29 cellular contexts compared by ENCODE assay signal in the genomic region with DNA sequence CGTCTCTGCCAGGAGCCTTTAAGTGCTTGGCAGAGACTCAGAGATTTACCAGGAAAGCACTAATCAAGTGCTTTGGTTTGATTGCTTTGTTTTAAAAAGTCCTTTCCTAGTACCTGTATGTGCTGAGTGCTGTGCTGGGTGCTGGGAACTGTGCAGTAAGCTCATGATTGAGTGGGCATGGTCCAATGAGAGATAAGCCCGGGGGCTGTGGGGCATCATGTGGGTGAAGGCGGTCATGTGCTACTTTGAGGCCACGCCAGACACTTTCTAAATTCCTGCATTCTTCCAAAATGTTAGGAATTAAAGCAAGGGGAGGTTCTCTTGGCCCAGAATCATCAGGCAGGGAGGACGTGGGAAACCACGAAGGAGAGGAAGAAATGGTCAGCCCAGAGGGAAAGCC.
A peak's percentile ranks its signal among the peaks of the same experiment; 100 is the strongest.
DNase-seq lines count a peak whose midpoint lies in the region; ATAC-seq, FAIRE-seq and TF ChIP-seq lines count a peak whose summit lies in the region.
"Had no signal": no experiment of that assay in that cellular context is flagged by ENCODE, and none has a peak within 500 bp of the region (broad histone marks: within the 10 kb centered on the region; RNA-seq: fewer than 3 reads in every experiment).

No MANE protein-coding gene starts in this region.

- H3K27me3 ChIP-seq in SK-N-SH (ENCODE audit: insufficient read depth) (no peaks in the 10 kb centered on the region), keratinocyte (ENCODE audit: control insufficient read depth, extremely low read depth, insufficient read depth, low read length) (no peaks in the 10 kb centered on the region), thyroid gland (no peaks in the 10 kb centered on the region), mammary epithelial cell (ENCODE audit: insufficient read depth, low read length) (no peaks in the 10 kb centered on the region)
- H3K27me3 ChIP-seq: breast epithelium, gastrocnemius medialis had no signal

- no peaks in the 10 kb centered on the region for H3K9me3 ChIP-seq in SK-N-SH
- no peaks in the 10 kb centered on the region for H3K9me3 ChIP-seq in keratinocyte (ENCODE audit: control insufficient read depth, low read depth, low read length)
- H3K9me3 ChIP-seq in thyroid gland: no peaks in the 10 kb centered on the region
- H3K9me3 ChIP-seq in mammary epithelial cell (replicated peaks; ENCODE audit: insufficient read depth, low read length): no peaks in the 10 kb centered on the region
- H3K9me3 ChIP-seq: breast epithelium had no signal

- peak; percentile 51 for FAIRE-seq in keratinocyte (lab: Jason Lieb, UNC)
- FAIRE-seq: colon, TTC549 had no signal

- TF ChIP-seq CTCF in SK-N-SH (IDR thresholded peaks at IDR 0.05) (no peak), keratinocyte (optimal IDR thresholded peaks at IDR 0.05 in 1 of 3, IDR thresholded peaks at IDR 0.05 in 1 of 3, conservative IDR thresholded peaks at IDR 0.05 in 1 of 3; ENCODE audit: extremely low read depth in 1 of 3, insufficient read depth in 2 of 3, low read length in 3 of 3) (no peak), thyroid gland (IDR thresholded peaks at IDR 0.05) (no peak), mammary epithelial cell (conservative IDR thresholded peaks at IDR 0.05 in 1 of 2, IDR thresholded peaks at IDR 0.05 in 1 of 2; ENCODE audit: extremely low read depth in 1 of 2, insufficient read depth in 1 of 2, low read depth in 1 of 2, low read length in 2 of 2) (no peak)

- dilution Hi-C loops in keratinocyte (cut with MboI; ENCODE audit: extremely low pct_ligation_motif_present, low sequenced_read_pairs): no loop called here
- dilution Hi-C loops in mammary epithelial cell (cut with HindIII; ENCODE audit: low sequenced_read_pairs): no loop called here

- H3K9me2 ChIP-seq in SK-N-SH: no peaks in the 10 kb centered on the region

- POLR2A ChIA-PET in SK-N-SH (lab: Yijun Ruan, JAX): no interaction called here

- H3K36me3 ChIP-seq in SK-N-SH (replicated peaks in 1 of 2; ENCODE audit: control insufficient read depth in 1 of 2, insufficient read depth in 2 of 2, low read length in 1 of 2) (no peaks in the 10 kb centered on the region), keratinocyte (ENCODE audit: control insufficient read depth in 2 of 2, extremely low read depth in 1 of 2, insufficient read depth in 2 of 2, low read length in 2 of 2) (no peaks in the 10 kb centered on the region), thyroid gland (no peaks in the 10 kb centered on the region), mammary epithelial cell (ENCODE audit: insufficient read depth, low read length) (no peaks in the 10 kb centered on the region)
- H3K36me3 ChIP-seq: breast epithelium, gastrocnemius medialis had no signal

- H3K79me2 ChIP-seq in SK-N-SH (ENCODE audit: insufficient read depth) (no peaks in the 10 kb centered on the region), keratinocyte (ENCODE audit: control insufficient read depth, insufficient read depth, low read length) (no peaks in the 10 kb centered on the region), mammary epithelial cell (ENCODE audit: insufficient read depth, low read length) (no peaks in the 10 kb centered on the region)

- H3K9me1 ChIP-seq in keratinocyte (ENCODE audit: control insufficient read depth, extremely low read depth, insufficient read depth, low read length): no peaks in the 10 kb centered on the region

- 59% methylated on average over 6 of the region's 6 CpGs for WGBS in SK-N-SH (ENCODE audit: low lambda C conversion rate)
- WGBS in thyroid gland, 2 donors: 23 to 24% methylated on average over 6 of the region's 6 CpGs
- 15% methylated on average over 6 of the region's 6 CpGs for WGBS in mammary epithelial cell (ENCODE audit: low coverage, missing lambda C conversion rate)

- no peak overlapping the region for H3K27ac ChIP-seq in SK-N-SH (ENCODE audit: low read depth in 2 of 2, low read length in 1 of 2)
- H3K27ac ChIP-seq in keratinocyte (ENCODE audit: control insufficient read depth, insufficient read depth, low read length): no peak overlapping the region
- H3K27ac ChIP-seq in thyroid gland: peak overlapping the region; percentile 53 to 86 (median 85)
- H3K27ac ChIP-seq in mammary epithelial cell (ENCODE audit: insufficient read depth, low read depth, low read length): no peak overlapping the region
- H3K27ac ChIP-seq: breast epithelium, gastrocnemius medialis had no signal

- H3K4me1 ChIP-seq in SK-N-SH (ENCODE audit: control insufficient read depth in 1 of 2, insufficient read depth in 2 of 2, low read depth in 1 of 2, low read length in 1 of 2): peaks cover 0 to 19% of the 10 kb centered on the region in 2 experiments; a peak in 2 of 4 replicates
- H3K4me1 ChIP-seq in keratinocyte (ENCODE audit: control insufficient read depth, extremely low read depth, insufficient read depth, low read length): peaks cover 5% of the 10 kb centered on the region
- H3K4me1 ChIP-seq in thyroid gland: peaks cover 37 to 46% of the 10 kb centered on the region in 2 donors
- H3K4me1 ChIP-seq in mammary epithelial cell (ENCODE audit: insufficient read depth, low read length): no peaks in the 10 kb centered on the region
- H3K4me1 ChIP-seq: breast epithelium, gastrocnemius medialis had no signal

- H3K9ac ChIP-seq in SK-N-SH (no peak overlapping the region), keratinocyte (ENCODE audit: control insufficient read depth, extremely low read depth, insufficient read depth, low read length) (no peak overlapping the region), mammary epithelial cell (ENCODE audit: insufficient read depth, low read length) (no peak overlapping the region)

- DNase-seq in NCI-H2196 (lab: John Stamatoyannopoulos, UW; ENCODE audit: unreplicated experiment) (peak; percentile 37), NCI-H2196 treated with DMSO at 0.1 percent for 48 hours (lab: John Stamatoyannopoulos, UW; ENCODE audit: unreplicated experiment) (no peak), SK-N-SH (no peak), keratinocyte (ENCODE audit: low read depth, low spot score) (no peak), thyroid gland (peak; percentile 94 to 95), mucosa of gallbladder (ENCODE audit: low spot score) (no peak), mammary epithelial cell (no peak)
- DNase-seq: 8988T; activated naive CD4-positive, alpha-beta T cell; activated T-cell treated with anti-CD3 and anti-CD28 coated beads, Interleukin-2, amount 50 U/mL, for 1 hour; CD8-positive, alpha-beta T cell; effector memory CD4-positive, alpha-beta T cell; gastrocnemius medialis; hypothalamus; Karpas-422; MV-4-11; NCI-H187 treated with DMSO at 0.1 percent for 48 hours; nucleus accumbens; SIG-M5; stimulated activated CD4-positive, alpha-beta T cell treated with anti-CD3 and anti-CD28 coated beads, Interleukin-2, amount 100 ng/mL, for 24 hours; substantia nigra; T-helper 1 cell had no signal

- no TSS peak for BruUV-seq in mammary epithelial cell (replicated peaks; lab: Mats Ljungman, UMichigan)

- H3K4me3 ChIP-seq in SK-N-SH (ENCODE audit: low read depth in 2 of 2, low read length in 1 of 2) (no peak overlapping the region), keratinocyte (ENCODE audit: control insufficient read depth in 2 of 3, extremely low read depth in 1 of 3, insufficient read depth in 2 of 3, low read depth in 1 of 3, low read length in 3 of 3) (no peak overlapping the region), thyroid gland (replicated peaks in 1 of 3) (no peak overlapping the region), mammary epithelial cell (replicated peaks in 1 of 3; ENCODE audit: insufficient read depth in 1 of 3, low read depth in 2 of 3, low read length in 3 of 3) (no peak overlapping the region)
- H3K4me3 ChIP-seq: breast epithelium, gastrocnemius medialis, smooth muscle cell had no signal

- H3F3A ChIP-seq in SK-N-SH (replicated peaks; ENCODE audit: insufficient read depth): peaks cover 4% of the 10 kb centered on the region

- TF ChIP-seq POLR2A in thyroid gland (IDR thresholded peaks at IDR 0.05): no peak

- in situ Hi-C loops in mammary epithelial cell (cut with MboI; ENCODE audit: low sequenced_read_pairs in 2 of 2): no loop called here

- 0 out of 2 replicates have a peak overlapping the region, but pooled peaks have one; percentile 42 for H2AFZ ChIP-seq in SK-N-SH (ENCODE audit: low read depth)
- no peak overlapping the region for H2AFZ ChIP-seq in keratinocyte (ENCODE audit: control insufficient read depth, low read length)
- no peak overlapping the region for H2AFZ ChIP-seq in mammary epithelial cell (ENCODE audit: low read depth, low read length)

- intact Hi-C loops in thyroid gland (cut with DNase I): loop anchor here (10.0 kb wide), 1 partner anchor 80 kb away; no protein-coding TSS in a partner anchor
- intact Hi-C loops in mammary epithelial cell (cut with micrococcal nuclease): no loop called here

- no peak for TF ChIP-seq RAD21 in SK-N-SH (IDR thresholded peaks at IDR 0.05; ENCODE audit: low read length)

- ATAC-seq in GM18861 (IDR thresholded peaks at IDR 0.05; ENCODE audit: unreplicated experiment): no peak
- ATAC-seq: CD8-positive, alpha-beta T cell; esophagus mucosa; gastrocnemius medialis; stimulated activated effector memory CD8-positive, alpha-beta T cell treated with anti-CD3 and anti-CD28 coated beads, Interleukin-12 subunit alpha, Interleukin-12 subunit beta, amount 100 ng/mL, for 72 hours had no signal

- no peaks in the 10 kb centered on the region for H4K20me1 ChIP-seq in SK-N-SH (ENCODE audit: insufficient read depth)
- no peaks in the 10 kb centered on the region for H4K20me1 ChIP-seq in keratinocyte (ENCODE audit: control insufficient read depth, extremely low read depth, insufficient read depth, low read length)
- H4K20me1 ChIP-seq in mammary epithelial cell (ENCODE audit: insufficient read depth, low read length): no peaks in the 10 kb centered on the region

- H3K4me2 ChIP-seq in SK-N-SH (no peak overlapping the region), keratinocyte (ENCODE audit: control insufficient read depth, extremely low read depth, insufficient read depth, low read depth, low read length) (no peak overlapping the region), mammary epithelial cell (ENCODE audit: insufficient read depth, low read depth, low read length) (no peak overlapping the region)
- H3K4me2 ChIP-seq: smooth muscle cell had no signal

- TF ChIP-seq EP300 in SK-N-SH (IDR thresholded peaks at IDR 0.05; ENCODE audit: borderline replicate concordance in 1 of 2, low read depth in 1 of 2, low read length in 1 of 2): no peak

- CTCF ChIA-PET in SK-N-SH (lab: Yijun Ruan, JAX): no interaction called here
- CTCF ChIA-PET in mammary epithelial cell (lab: Charles Lee; ENCODE audit: low non-redundant PET): no interaction called here

TF ChIP-seq in SK-N-SH, 30 proteins besides CTCF, POLR2A, EP300 and RAD21 (continues in another document):
- no peak for TF ChIP-seq EZH2phosphoT487 (IDR thresholded peaks at IDR 0.05; ENCODE audit: borderline replicate concordance, low read depth)
- no peak for TF ChIP-seq FOXM1 (IDR thresholded peaks at IDR 0.05; ENCODE audit: low read depth)
- no peak for TF ChIP-seq RFX5 (IDR thresholded peaks at IDR 0.05; ENCODE audit: low read length)
- TF ChIP-seq MXI1 (IDR thresholded peaks at IDR 0.05; ENCODE audit: low read depth, low read length): no peak

Comparison
In these comparisons a context has a peak if more than half of its experiments do, and no peak if none do; other contexts are left out.
1. DNase-seq: peak in NCI-H2196 (single experiment) and thyroid gland (2 of 2); none in NCI-H2196 treated with DMSO at 0.1 percent for 48 hours (single experiment), SK-N-SH (single experiment), keratinocyte (single experiment), mucosa of gallbladder (single experiment) and mammary epithelial cell (single experiment).
2. H3K27ac ChIP-seq: peak in thyroid gland (3 of 3); none in SK-N-SH (0 of 2), keratinocyte (single experiment) and mammary epithelial cell (single experiment).